ENCODE assay signal across 30 cellular contexts in genomic region chr20:39660965-39661364, GRCh38.
DNase-seq lines count a peak whose midpoint lies in the region; ATAC-seq and TF ChIP-seq lines count a peak whose summit lies in the region.
"Had no signal": no experiment of that assay in that cellular context is flagged by ENCODE, and none has a peak within 500 bp of the region (broad histone marks: within the 10 kb centered on the region; RNA-seq: fewer than 3 reads in every experiment).

No MANE protein-coding gene starts in this region.

- H2AFZ ChIP-seq in mammary epithelial cell (ENCODE audit: low read depth, low read length), result no peak overlapping the region
- H2AFZ ChIP-seq in osteoblast (ENCODE audit: low read length), result no peak overlapping the region
- H2AFZ ChIP-seq: neural progenitor cell had no signal

- in situ Hi-C loops in mammary epithelial cell (cut with MboI; ENCODE audit: low sequenced_read_pairs in 2 of 2), result no loop called here

- H3K27me3 ChIP-seq in mammary epithelial cell (ENCODE audit: insufficient read depth, low read length), result no peaks in the 10 kb centered on the region
- H3K27me3 ChIP-seq in osteoblast (ENCODE audit: insufficient read depth, low read length), result no peaks in the 10 kb centered on the region
- H3K27me3 ChIP-seq in uterus, result no peaks in the 10 kb centered on the region
- H3K27me3 ChIP-seq: BLaER1, neural progenitor cell, testis, vagina had no signal

- no peaks in the 10 kb centered on the region for H3K9me3 ChIP-seq in mammary epithelial cell (replicated peaks; ENCODE audit: insufficient read depth, low read length)
- H3K9me3 ChIP-seq in osteoblast (ENCODE audit: low read depth, low read length), result no peaks in the 10 kb centered on the region
- no peaks in the 10 kb centered on the region for H3K9me3 ChIP-seq in uterus
- H3K9me3 ChIP-seq: BLaER1, Caco-2, lower lobe of right lung, prostate gland, testis, vagina had no signal

- intact Hi-C loops in mammary epithelial cell (cut with micrococcal nuclease), result no loop called here
- intact Hi-C loops in uterus (cut with DNase I; ENCODE audit: low total_unique reads), result no loop called here

- peaks cover 17% of the 10 kb centered on the region for H3K4me1 ChIP-seq in mammary epithelial cell (ENCODE audit: insufficient read depth, low read length)
- peaks cover 21% of the 10 kb centered on the region for H3K4me1 ChIP-seq in osteoblast (ENCODE audit: insufficient read depth, low read length)
- no peaks in the 10 kb centered on the region for H3K4me1 ChIP-seq in uterus
- H3K4me1 ChIP-seq: BLaER1, Caco-2, heart right ventricle, lower lobe of right lung, neural progenitor cell, prostate gland, testis, vagina had no signal

- CTCF ChIA-PET in mammary epithelial cell (lab: Charles Lee; ENCODE audit: low non-redundant PET), result no interaction called here

- dilution Hi-C loops in mammary epithelial cell (cut with HindIII; ENCODE audit: low sequenced_read_pairs), result no loop called here

- BruUV-seq in mammary epithelial cell (replicated peaks; lab: Mats Ljungman, UMichigan), result no TSS peak

- ATAC-seq in GM18520 (IDR thresholded peaks at IDR 0.05; ENCODE audit: unreplicated experiment), result no peak
- ATAC-seq: activated T-cell treated with anti-CD3 and anti-CD28 coated beads, Interleukin-2, amount 50 U/mL, for 4 hours; HCT116; heart right ventricle; lower lobe of right lung; Panc1; sciatic nerve had no signal

- no peaks in the 10 kb centered on the region for H3K36me3 ChIP-seq in mammary epithelial cell (ENCODE audit: insufficient read depth, low read length)
- no peaks in the 10 kb centered on the region for H3K36me3 ChIP-seq in osteoblast (ENCODE audit: insufficient read depth, low read length)
- H3K36me3 ChIP-seq in uterus, result no peaks in the 10 kb centered on the region
- H3K36me3 ChIP-seq: BLaER1, heart right ventricle, lower lobe of right lung, neural progenitor cell, prostate gland, vagina had no signal

- H3K79me2 ChIP-seq in mammary epithelial cell (ENCODE audit: insufficient read depth, low read length) (no peaks in the 10 kb centered on the region), osteoblast (ENCODE audit: insufficient read depth, low read length) (no peaks in the 10 kb centered on the region)

- H3K4me3 ChIP-seq in mammary epithelial cell (replicated peaks in 1 of 3; ENCODE audit: insufficient read depth in 1 of 3, low read depth in 2 of 3, low read length in 3 of 3) (no peak overlapping the region), osteoblast (ENCODE audit: insufficient read depth, low read length) (no peak overlapping the region), uterus (no peak overlapping the region)
- H3K4me3 ChIP-seq: BLaER1, heart right ventricle, lower lobe of right lung, neural progenitor cell, prostate gland, testis, vagina had no signal

- peak; percentile 34 for DNase-seq in A172 (ENCODE audit: low spot score)
- DNase-seq in LoVo (ENCODE audit: low spot score), result peak; percentile 12
- peak; percentile 14 for DNase-seq in mammary epithelial cell
- DNase-seq in osteoblast (ENCODE audit: insufficient read length, low spot score, missing footprints), result no peak
- DNase-seq in uterus, result no peak
- no peak for DNase-seq in mesenteric fat pad (ENCODE audit: low spot score)
- no peak for DNase-seq in effector CD4-positive, alpha-beta T cell
- DNase-seq: activated CD4-positive, alpha-beta T cell treated with anti-CD3 and anti-CD28 coated beads, Interleukin-2, amount 10 ng/mL, durations not matched to agents 24 days and 14 days; activated gamma-delta T cell treated with Interleukin-2 at 50 U/mL for 16 hours; activated T-cell treated with anti-CD3 and anti-CD28 coated beads, Interleukin-2, amount 50 U/mL, for 4 hours; Caco-2; DMS79 treated with DMSO at 0.1 percent for 48 hours; heart right ventricle; KBM-7; lower lobe of right lung; NK-92 treated with Interleukin-12 subunit alpha and Interleukin-12 subunit beta, amount 100 ng/mL, for 24 hours; SIG-M5; stimulated activated CD4-positive, alpha-beta T cell treated with anti-CD3 and anti-CD28 coated beads, Interleukin-15, amount 100 ng/mL, for 24 hours; stimulated activated naive CD4-positive, alpha-beta T cell treated with Interleukin-2 at 50 U/mL for 16 hours; T-helper 9 cell; testis had no signal

- H4K20me1 ChIP-seq in mammary epithelial cell (ENCODE audit: insufficient read depth, low read length) (no peaks in the 10 kb centered on the region), osteoblast (ENCODE audit: insufficient read depth, low read length) (no peaks in the 10 kb centered on the region)
- H4K20me1 ChIP-seq: BLaER1 had no signal

- no peak for TF ChIP-seq POLR2A in uterus (IDR thresholded peaks at IDR 0.05)

- TF ChIP-seq CTCF in mammary epithelial cell (conservative IDR thresholded peaks at IDR 0.05 in 1 of 2, IDR thresholded peaks at IDR 0.05 in 1 of 2; ENCODE audit: extremely low read depth in 1 of 2, insufficient read depth in 1 of 2, low read depth in 1 of 2, low read length in 2 of 2) (no peak), osteoblast (IDR thresholded peaks at IDR 0.05; ENCODE audit: extremely low read depth, low read depth, low read length) (no peak), uterus (IDR thresholded peaks at IDR 0.05) (no peak)

- WGBS in mammary epithelial cell (ENCODE audit: low coverage, missing lambda C conversion rate), result 94% methylated on average over 2 of the region's 2 CpGs

- H3K4me2 ChIP-seq in mammary epithelial cell (ENCODE audit: insufficient read depth, low read depth, low read length) (no peak overlapping the region), osteoblast (ENCODE audit: insufficient read depth, low read length) (no peak overlapping the region)
- H3K4me2 ChIP-seq: BLaER1, neural progenitor cell had no signal

- H3K27ac ChIP-seq in mammary epithelial cell (ENCODE audit: insufficient read depth, low read depth, low read length) (no peak overlapping the region), osteoblast (ENCODE audit: low read depth, low read length) (peak overlapping the region; percentile 24), uterus (no peak overlapping the region)
- H3K27ac ChIP-seq: BLaER1, heart right ventricle, lower lobe of right lung, neural progenitor cell, prostate gland, testis, vagina, VCaP had no signal

- no peak overlapping the region for H3K9ac ChIP-seq in mammary epithelial cell (ENCODE audit: insufficient read depth, low read length)
- H3K9ac ChIP-seq: BLaER1, neural progenitor cell had no signal

Comparison
In these comparisons a context has a peak if more than half of its experiments do, and no peak if none do; other contexts are left out.
1. DNase-seq: peak in A172 (single experiment), LoVo (single experiment) and mammary epithelial cell (single experiment); none in osteoblast (single experiment), uterus (0 of 2), mesenteric fat pad (single experiment) and effector CD4-positive, alpha-beta T cell (single experiment).